Comparison of ENCODE assay signal across 8 cellular contexts in genomic region chr10:78578929-78579328, GRCh38.
DNase-seq lines count a peak whose midpoint lies in the region; ATAC-seq lines count a peak whose summit lies in the region.

No MANE protein-coding gene starts in this region.

- no peaks in the 10 kb centered on the region for H3K9me3 Mint-ChIP-seq in activated T-helper 17 cell treated with anti-CD3 and anti-CD28 coated beads, Interleukin-2, amount 50 U/mL, for 72 hours

- peaks cover 7% of the 10 kb centered on the region for H3K4me1 Mint-ChIP-seq in activated T-helper 17 cell treated with anti-CD3 and anti-CD28 coated beads, Interleukin-2, amount 50 U/mL, for 72 hours

- DNase-seq in Kasumi-1 (lab: John Stamatoyannopoulos, UW) = peak; percentile 44 to 52
- peak; percentile 51 to 63 for DNase-seq in stimulated activated CD4-positive, alpha-beta T cell treated with anti-CD3 and anti-CD28 coated beads, Interleukin-15, amount 100 ng/mL, for 48 hours (ENCODE audit: low read depth in 2 of 2)
- DNase-seq in AG20443 (ENCODE audit: low spot score) = no peak
- DNase-seq in midbrain (lab: John Stamatoyannopoulos, UW) = no peak
- no peak for DNase-seq in NCI-H2081 treated with DMSO at 0.1 percent for 48 hours (lab: John Stamatoyannopoulos, UW)

- H3K4me3 Mint-ChIP-seq in activated T-helper 17 cell treated with anti-CD3 and anti-CD28 coated beads, Interleukin-2, amount 50 U/mL, for 72 hours = peak overlapping the region; percentile 12

- no peaks in the 10 kb centered on the region for H3K27me3 Mint-ChIP-seq in activated T-helper 17 cell treated with anti-CD3 and anti-CD28 coated beads, Interleukin-2, amount 50 U/mL, for 72 hours

- ATAC-seq in GM18520 (IDR thresholded peaks at IDR 0.05; ENCODE audit: unreplicated experiment) (peak; percentile 70), HG03521 (IDR thresholded peaks at IDR 0.05; ENCODE audit: unreplicated experiment) (no peak)
- ATAC-seq in activated T-helper 17 cell treated with anti-CD3 and anti-CD28 coated beads, Interleukin-2, amount 50 U/mL, for 72 hours (replicated peaks) = peak; percentile 98

- peak overlapping the region; percentile 77 for H3K27ac Mint-ChIP-seq in activated T-helper 17 cell treated with anti-CD3 and anti-CD28 coated beads, Interleukin-2, amount 50 U/mL, for 72 hours

- H3K36me3 Mint-ChIP-seq in activated T-helper 17 cell treated with anti-CD3 and anti-CD28 coated beads, Interleukin-2, amount 50 U/mL, for 72 hours (ENCODE audit: low read depth) = no peaks in the 10 kb centered on the region

Comparison
In these comparisons a context has a peak if more than half of its experiments do, and no peak if none do; other contexts are left out.
1. DNase-seq: peak in Kasumi-1 (2 of 2) and stimulated activated CD4-positive, alpha-beta T cell treated with anti-CD3 and anti-CD28 coated beads, Interleukin-15, amount 100 ng/mL, for 48 hours (2 of 2); none in AG20443 (single experiment), midbrain (single experiment) and NCI-H2081 treated with DMSO at 0.1 percent for 48 hours (single experiment).